Comparison of ENCODE assay signal across 30 cellular contexts in the genomic region with DNA sequence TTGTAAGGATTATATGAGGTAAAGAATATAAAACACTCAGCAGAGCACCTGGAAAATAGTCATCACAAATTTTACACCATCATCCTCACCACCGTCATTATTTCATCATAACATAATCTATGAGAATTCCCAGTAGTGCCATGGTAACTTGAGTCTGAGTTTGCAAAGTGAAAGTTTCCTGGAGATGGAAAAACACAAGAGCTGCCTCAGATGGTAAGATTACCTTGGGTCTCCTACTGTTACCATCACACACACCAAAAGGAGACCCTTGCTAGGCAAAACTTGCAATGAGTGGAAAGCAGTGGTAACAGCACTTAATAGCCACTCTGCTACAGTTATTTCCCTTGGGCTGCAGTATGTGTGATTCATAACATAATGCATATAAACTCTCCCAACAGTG.
"Had no signal": no experiment of that assay in that cellular context is flagged by ENCODE, and none has a peak within 500 bp of the region (broad histone marks: within the 10 kb centered on the region; RNA-seq: fewer than 3 reads in every experiment).

No MANE protein-coding gene starts in this region.

- H3K4me3 ChIP-seq: adrenal gland, body of pancreas, colonic mucosa, esophagus squamous epithelium, gastroesophageal sphincter, heart right ventricle had no signal

- FAIRE-seq: endometrium, endothelial cell of umbilical vein had no signal

- H3K36me3 ChIP-seq: adrenal gland, colonic mucosa, esophagus squamous epithelium, gastroesophageal sphincter, heart right ventricle had no signal

- H3K27ac ChIP-seq: adrenal gland, body of pancreas, colonic mucosa, epithelial cell of prostate, esophagus squamous epithelium had no signal

- H3K4me1 ChIP-seq: adrenal gland, body of pancreas, colonic mucosa, esophagus squamous epithelium had no signal

- ATAC-seq: activated CD4-positive, alpha-beta T cell treated with anti-CD3 and anti-CD28 coated beads for 36 hours; activated CD8-positive, alpha-beta memory T cell treated with anti-CD3 and anti-CD28 coated beads, Interleukin-2, amount 10 ng/mL, durations not matched to agents 7 days and 5 days; activated CD8-positive, alpha-beta T cell treated with anti-CD3 and anti-CD28 coated beads, Interleukin-2, amount 10 ng/mL, durations not matched to agents 7 days and 5 days; activated naive CD8-positive, alpha-beta T cell treated with anti-CD3 and anti-CD28 coated beads, Interleukin-2, amount 50 U/mL, for 24 hours; body of pancreas; gastroesophageal sphincter; heart right ventricle had no signal

- H3K9me3 ChIP-seq: adrenal gland, body of pancreas, colonic mucosa, esophagus squamous epithelium, gastroesophageal sphincter, heart right ventricle had no signal

- DNase-seq: activated CD4-positive, alpha-beta memory T cell treated with anti-CD3 and anti-CD28 coated beads for 36 hours; activated CD4-positive, alpha-beta T cell treated with anti-CD3 and anti-CD28 coated beads for 36 hours; activated CD4-positive, alpha-beta T cell treated with anti-CD3 and anti-CD28 coated beads, Interleukin-2, amount 10 ng/mL, durations not matched to agents 24 days and 14 days; activated CD4-positive, CD25-positive, alpha-beta regulatory T cell; activated CD4-positive, CD25-positive, alpha-beta regulatory T cell treated with anti-CD3 and anti-CD28 coated beads, Interleukin-2, amount 50 U/mL, for 72 hours; activated CD8-positive, alpha-beta memory T cell treated with anti-CD3 and anti-CD28 coated beads, Interleukin-2, amount 10 ng/mL, durations not matched to agents 7 days and 5 days; activated CD8-positive, alpha-beta memory T cell treated with anti-CD3 and anti-CD28 coated beads, Interleukin-2, amount 50 U/mL, for 4 hours; activated CD8-positive, alpha-beta T cell treated with anti-CD3 and anti-CD28 coated beads, Interleukin-2, amount 10 ng/mL, durations not matched to agents 7 days and 5 days; activated effector memory CD4-positive, alpha-beta T cell treated with anti-CD3 and anti-CD28 coated beads, Interleukin-2, amount 50 U/mL, for 16 hours; activated naive CD4-positive, alpha-beta T cell treated with anti-CD3 and anti-CD28 coated beads for 36 hours; activated naive CD8-positive, alpha-beta T cell treated with anti-CD3 and anti-CD28 coated beads for 36 hours; activated naive CD8-positive, alpha-beta T cell treated with anti-CD3 and anti-CD28 coated beads, Interleukin-2, amount 50 U/mL, for 24 hours; activated T-cell treated with anti-CD3 and anti-CD28 coated beads, Interleukin-2, amount 50 U/mL, for 1 hour; activated T-cell treated with anti-CD3 and anti-CD28 coated beads, Interleukin-2, amount 50 U/mL, for 48 hours; adrenal gland; amygdala; aorta; body of pancreas; caudate nucleus; cerebellar nuclear complex; colonic mucosa; effector CD8-positive, alpha-beta T cell; esophagus squamous epithelium; foreskin melanocyte; heart right ventricle; T-helper 2 cell had no signal

- H3K27me3 ChIP-seq: adrenal gland, body of pancreas, colonic mucosa, esophagus squamous epithelium, gastroesophageal sphincter, heart right ventricle had no signal
